13 cellular contexts compared by ENCODE assay signal in the genomic region with DNA sequence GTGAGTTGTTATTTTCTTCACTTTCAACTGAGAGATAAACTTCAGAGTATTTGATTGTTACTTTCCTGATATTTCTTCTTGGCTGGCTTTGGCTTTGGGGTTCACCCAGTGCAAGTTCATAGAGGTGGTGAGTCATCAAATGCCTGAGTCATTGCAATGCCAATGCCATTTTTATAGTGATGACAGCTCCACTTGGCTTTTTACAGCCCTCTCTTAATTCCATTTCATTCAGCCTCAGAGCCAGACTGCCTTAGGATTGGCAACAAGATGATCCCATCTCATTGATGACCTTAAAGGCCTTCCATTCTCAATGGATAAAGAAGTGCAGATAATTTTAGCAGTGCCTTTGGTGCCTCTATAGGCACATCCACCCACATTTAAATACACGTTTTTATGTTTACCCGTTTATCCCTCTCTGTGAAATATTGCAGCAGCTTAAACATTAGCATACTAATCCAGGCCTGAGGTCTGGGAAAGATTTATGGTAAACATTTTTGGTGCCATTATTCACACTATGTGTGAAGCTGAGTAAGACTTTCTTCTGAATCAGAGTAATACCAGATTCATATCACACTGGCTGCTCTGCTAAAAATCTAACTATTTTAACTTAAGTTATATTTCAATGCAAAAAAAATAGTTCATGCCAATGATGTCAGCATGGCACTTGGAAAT.
DNase-seq lines count a peak whose midpoint lies in the region; ATAC-seq and TF ChIP-seq lines count a peak whose summit lies in the region.
"Had no signal": no experiment of that assay in that cellular context is flagged by ENCODE, and none has a peak within 500 bp of the region (broad histone marks: within the 10 kb centered on the region; RNA-seq: fewer than 3 reads in every experiment).

No MANE protein-coding gene starts in this region.

- H4K20me1 ChIP-seq in smooth muscle cell (ENCODE audit: low read depth), result no peaks in the 10 kb centered on the region

- BruUV-seq in MCF 10A (replicated peaks; lab: Mats Ljungman, UMichigan), result no TSS peak

- H3K9me3 ChIP-seq in breast epithelium (no peaks in the 10 kb centered on the region), smooth muscle cell (replicated peaks; ENCODE audit: low read depth) (no peaks in the 10 kb centered on the region), BE2C (no peaks in the 10 kb centered on the region)
- H3K9me3 ChIP-seq: gastrocnemius medialis had no signal

- ATAC-seq in natural killer cell treated with Interleukin-12 subunit alpha and Interleukin-12 subunit beta and Interleukin-15 and Interleukin-18, amount 100 ng/mL, for 72 hours, result no peak
- ATAC-seq: K562 had no signal

- DNase-seq in MCF 10A (ENCODE audit: unreplicated experiment) (peak; percentile 52), breast epithelium (ENCODE audit: low spot score in 2 of 2) (no peak), RWPE1 (ENCODE audit: low spot score) (peak; percentile 51), fibroblast of the aortic adventitia (ENCODE audit: low read depth) (peak; percentile 14), smooth muscle cell (lab: John Stamatoyannopoulos, UW; ENCODE audit: unreplicated experiment) (no peak), BE2C (no peak)
- DNase-seq in stimulated activated CD4-positive, alpha-beta T cell treated with anti-CD3 and anti-CD28 coated beads, Interleukin-12 subunit alpha, Interleukin-12 subunit beta, amount 100 ng/mL, for 4 hours, result no peak
- no peak for DNase-seq in natural killer cell treated with Interleukin-12 subunit alpha and Interleukin-12 subunit beta and Interleukin-15 and Interleukin-18, amount 100 ng/mL, for 72 hours (ENCODE audit: low spot score)
- DNase-seq: gastrocnemius medialis, NCI-H2171, posterior cingulate gyrus had no signal

- no peaks in the 10 kb centered on the region for H3K4me1 ChIP-seq in breast epithelium
- H3K4me1 ChIP-seq in smooth muscle cell (ENCODE audit: low read depth), result no peaks in the 10 kb centered on the region
- H3K4me1 ChIP-seq in BE2C, result no peaks in the 10 kb centered on the region
- H3K4me1 ChIP-seq: gastrocnemius medialis had no signal

- H3K4me3 ChIP-seq in breast epithelium (no peak overlapping the region), fibroblast of the aortic adventitia (ENCODE audit: low read depth, low read length) (no peak overlapping the region), smooth muscle cell (no peak overlapping the region), BE2C (ENCODE audit: low read depth, low read length) (no peak overlapping the region)
- H3K4me3 ChIP-seq: gastrocnemius medialis, K562 had no signal

- no peak overlapping the region for H2AFZ ChIP-seq in smooth muscle cell (ENCODE audit: low read depth)

- POLR2A ChIA-PET in MCF 10A (lab: Yijun Ruan, JAX) (no interaction called here), RWPE1 (lab: Yijun Ruan, JAX; ENCODE audit: low non-redundant PET) (no interaction called here)

- no peak for TF ChIP-seq POLR2A in breast epithelium (IDR thresholded peaks at IDR 0.05)

- no peaks in the 10 kb centered on the region for H3K27me3 ChIP-seq in breast epithelium
- peaks cover 23% of the 10 kb centered on the region for H3K27me3 ChIP-seq in smooth muscle cell (ENCODE audit: low read depth)
- no peaks in the 10 kb centered on the region for H3K27me3 ChIP-seq in BE2C
- H3K27me3 ChIP-seq: gastrocnemius medialis had no signal

- no peaks in the 10 kb centered on the region for H3K79me2 ChIP-seq in smooth muscle cell (ENCODE audit: low read depth)

- no peak overlapping the region for H3K27ac ChIP-seq in breast epithelium
- H3K27ac ChIP-seq in RWPE1, result no peak overlapping the region
- no peak overlapping the region for H3K27ac ChIP-seq in smooth muscle cell (ENCODE audit: low read depth)
- H3K27ac ChIP-seq: gastrocnemius medialis, VCaP had no signal

- WGBS in smooth muscle cell (ENCODE audit: low lambda C conversion rate), result 18% methylated on average over 2 of the region's 2 CpGs

- intact Hi-C loops in MCF 10A (cut with micrococcal nuclease) (no loop called here), breast epithelium (cut with DNase I; ENCODE audit: low total_unique reads) (no loop called here)

- no peaks in the 10 kb centered on the region for H3K9me3 Mint-ChIP-seq in MCF 10A (ENCODE audit: unreplicated experiment)
- H3K9me3 Mint-ChIP-seq in natural killer cell treated with Interleukin-12 subunit alpha and Interleukin-12 subunit beta and Interleukin-15 and Interleukin-18, amount 100 ng/mL, for 72 hours, result peaks cover 3% of the 10 kb centered on the region

- peak overlapping the region; percentile 27 for H3K4me2 ChIP-seq in smooth muscle cell

- H3K4me1 Mint-ChIP-seq in MCF 10A (ENCODE audit: insufficient read depth, unreplicated experiment), result no peaks in the 10 kb centered on the region
- H3K4me1 Mint-ChIP-seq in natural killer cell treated with Interleukin-12 subunit alpha and Interleukin-12 subunit beta and Interleukin-15 and Interleukin-18, amount 100 ng/mL, for 72 hours (ENCODE audit: low read depth in 2 of 2), result no peaks in the 10 kb centered on the region

- H3K9ac ChIP-seq in smooth muscle cell (ENCODE audit: low read depth), result no peak overlapping the region

- H3K27ac Mint-ChIP-seq in MCF 10A (ENCODE audit: low read depth, unreplicated experiment), result no peak overlapping the region
- no peak overlapping the region for H3K27ac Mint-ChIP-seq in natural killer cell treated with Interleukin-12 subunit alpha and Interleukin-12 subunit beta and Interleukin-15 and Interleukin-18, amount 100 ng/mL, for 72 hours

- H3K36me3 ChIP-seq in breast epithelium, result no peaks in the 10 kb centered on the region
- H3K36me3 ChIP-seq in smooth muscle cell (ENCODE audit: low read depth), result no peaks in the 10 kb centered on the region
- no peaks in the 10 kb centered on the region for H3K36me3 ChIP-seq in BE2C
- H3K36me3 ChIP-seq: gastrocnemius medialis had no signal

- H3K27me3 Mint-ChIP-seq in MCF 10A (ENCODE audit: insufficient read depth, unreplicated experiment), result peaks cover 19% of the 10 kb centered on the region
- no peaks in the 10 kb centered on the region for H3K27me3 Mint-ChIP-seq in natural killer cell treated with Interleukin-12 subunit alpha and Interleukin-12 subunit beta and Interleukin-15 and Interleukin-18, amount 100 ng/mL, for 72 hours

- H3K4me3 Mint-ChIP-seq in MCF 10A (ENCODE audit: unreplicated experiment), result no peak overlapping the region
- no peak overlapping the region for H3K4me3 Mint-ChIP-seq in natural killer cell treated with Interleukin-12 subunit alpha and Interleukin-12 subunit beta and Interleukin-15 and Interleukin-18, amount 100 ng/mL, for 72 hours

- CTCF ChIA-PET in MCF 10A (lab: Yijun Ruan, JAX), result interaction anchor here (0.9 kb wide), 1 partner anchor 15 kb away, joined by 3 read pairs; no protein-coding TSS in a partner anchor
- CTCF ChIA-PET in RWPE1 (lab: Yijun Ruan, JAX), result no interaction called here

- H3K36me3 Mint-ChIP-seq in MCF 10A (ENCODE audit: insufficient read depth, unreplicated experiment), result no peaks in the 10 kb centered on the region
- H3K36me3 Mint-ChIP-seq in natural killer cell treated with Interleukin-12 subunit alpha and Interleukin-12 subunit beta and Interleukin-15 and Interleukin-18, amount 100 ng/mL, for 72 hours, result no peaks in the 10 kb centered on the region

- H3F3A ChIP-seq in smooth muscle cell (ENCODE audit: low read depth), result peaks cover 5% of the 10 kb centered on the region

- TF ChIP-seq CTCF in MCF 10A (IDR thresholded peaks at IDR 0.05; ENCODE audit: unreplicated experiment) (no peak), breast epithelium (IDR thresholded peaks at IDR 0.05) (no peak), RWPE1 (conservative IDR thresholded peaks at IDR 0.05; ENCODE audit: low read depth) (no peak), fibroblast of the aortic adventitia (IDR thresholded peaks at IDR 0.05; ENCODE audit: insufficient read depth, low read length) (no peak), smooth muscle cell (IDR thresholded peaks at IDR 0.05; ENCODE audit: borderline replicate concordance, insufficient read depth, poor library complexity, severe bottlenecking) (no peak), BE2C (IDR thresholded peaks at IDR 0.05; ENCODE audit: low read depth, low read length) (no peak)

Comparison
In these comparisons a context has a peak if more than half of its experiments do, and no peak if none do; other contexts are left out.
1. DNase-seq: peak in MCF 10A (single experiment), RWPE1 (single experiment) and fibroblast of the aortic adventitia (single experiment); none in breast epithelium (0 of 2), smooth muscle cell (single experiment), BE2C (single experiment), stimulated activated CD4-positive, alpha-beta T cell treated with anti-CD3 and anti-CD28 coated beads, Interleukin-12 subunit alpha, Interleukin-12 subunit beta, amount 100 ng/mL, for 4 hours (single experiment) and natural killer cell treated with Interleukin-12 subunit alpha and Interleukin-12 subunit beta and Interleukin-15 and Interleukin-18, amount 100 ng/mL, for 72 hours (single experiment).